Comparison of ENCODE assay signal across 17 cellular contexts in genomic region chr4:19707876-19708275, GRCh38.
DNase-seq lines count a peak whose midpoint lies in the region; ATAC-seq and TF ChIP-seq lines count a peak whose summit lies in the region.
"Had no signal": no experiment of that assay in that cellular context is flagged by ENCODE, and none has a peak within 500 bp of the region (broad histone marks: within the 10 kb centered on the region; RNA-seq: fewer than 3 reads in every experiment).

No MANE protein-coding gene starts in this region.

- H3K27me3 ChIP-seq in brain microvascular endothelial cell (replicated peaks): no peaks in the 10 kb centered on the region
- H3K27me3 ChIP-seq in foreskin keratinocyte: no peaks in the 10 kb centered on the region

- H3K27me3 Mint-ChIP-seq in T-helper 2 cell treated with Interferon-gamma antibody and Interleukin-4, amounts not matched to agents 5 μg/mL and 100 μg/mL, for 36 hours (ENCODE audit: low read depth): no peaks in the 10 kb centered on the region
- H3K27me3 Mint-ChIP-seq: CD4-positive, CD25-positive, alpha-beta regulatory T cell had no signal

- TF ChIP-seq CTCF in brain microvascular endothelial cell (IDR thresholded peaks at IDR 0.05; ENCODE audit: low read depth, low read length, missing control alignments): no peak
- no peak for TF ChIP-seq CTCF in foreskin keratinocyte (conservative IDR thresholded peaks at IDR 0.05)

- H3K27ac Mint-ChIP-seq in T-helper 2 cell treated with Interferon-gamma antibody and Interleukin-4, amounts not matched to agents 5 μg/mL and 100 μg/mL, for 36 hours: no peak overlapping the region
- H3K27ac Mint-ChIP-seq: CD4-positive, CD25-positive, alpha-beta regulatory T cell; H9 had no signal

- ATAC-seq in foreskin keratinocyte: no peak

- in situ Hi-C loops in brain microvascular endothelial cell (cut with HindIII; ENCODE audit: low pct_ligation_motif_present, low sequenced_read_pairs): no loop called here

- no peak overlapping the region for H3K4me3 ChIP-seq in brain microvascular endothelial cell (ENCODE audit: low read depth, low read length)
- H3K4me3 ChIP-seq: BLaER1 treated with 17β-estradiol and CSF1 and Interleukin-3, amounts not matched to agents 10 nM and 100 nM had no signal

- H3K36me3 Mint-ChIP-seq in T-helper 2 cell treated with Interferon-gamma antibody and Interleukin-4, amounts not matched to agents 5 μg/mL and 100 μg/mL, for 36 hours (ENCODE audit: low read depth): no peaks in the 10 kb centered on the region
- H3K36me3 Mint-ChIP-seq: CD4-positive, CD25-positive, alpha-beta regulatory T cell had no signal

- H3K27ac ChIP-seq in brain microvascular endothelial cell: no peak overlapping the region
- H3K27ac ChIP-seq in foreskin keratinocyte: no peak overlapping the region
- H3K27ac ChIP-seq: BLaER1 treated with 17β-estradiol and CSF1 and Interleukin-3, amounts not matched to agents 10 nM and 100 nM had no signal

- H3K4me3 Mint-ChIP-seq in T-helper 2 cell treated with Interferon-gamma antibody and Interleukin-4, amounts not matched to agents 5 μg/mL and 100 μg/mL, for 36 hours: no peak overlapping the region
- H3K4me3 Mint-ChIP-seq: CD4-positive, CD25-positive, alpha-beta regulatory T cell; H9 had no signal

- no peaks in the 10 kb centered on the region for H3K4me1 ChIP-seq in foreskin keratinocyte
- H3K4me1 ChIP-seq: BLaER1 treated with 17β-estradiol and CSF1 and Interleukin-3, amounts not matched to agents 10 nM and 100 nM had no signal

- H3K36me3 ChIP-seq in brain microvascular endothelial cell (replicated peaks): no peaks in the 10 kb centered on the region
- H3K36me3 ChIP-seq: BLaER1 treated with 17β-estradiol and CSF1 and Interleukin-3, amounts not matched to agents 10 nM and 100 nM had no signal

- DNase-seq in DMS53 (lab: John Stamatoyannopoulos, UW): peak; percentile 88
- peak; percentile 21 to 48 for DNase-seq in NCI-H526 (lab: John Stamatoyannopoulos, UW)
- DNase-seq in brain microvascular endothelial cell: peak; percentile 48
- DNase-seq in kidney tubule cell (ENCODE audit: low spot score): peak; percentile 17
- no peak for DNase-seq in T-helper 2 cell treated with Interferon-gamma antibody and Interleukin-4, amounts not matched to agents 5 μg/mL and 100 μg/mL, for 36 hours (ENCODE audit: low spot score)
- no peak for DNase-seq in foreskin keratinocyte
- no peak for DNase-seq in GF-D8 (lab: John Stamatoyannopoulos, UW)
- DNase-seq: ACHN; Calu3; CD4-positive, CD25-positive, alpha-beta regulatory T cell; DMS 273 treated with DMSO at 0.1 percent for 48 hours; DMS79 treated with DMSO at 0.1 percent for 48 hours; EL; GDM1; GOT3; H9 had no signal

- H3K9me3 Mint-ChIP-seq in T-helper 2 cell treated with Interferon-gamma antibody and Interleukin-4, amounts not matched to agents 5 μg/mL and 100 μg/mL, for 36 hours: peaks cover 31% of the 10 kb centered on the region
- H3K9me3 Mint-ChIP-seq: H9 had no signal

- H3K4me1 Mint-ChIP-seq in T-helper 2 cell treated with Interferon-gamma antibody and Interleukin-4, amounts not matched to agents 5 μg/mL and 100 μg/mL, for 36 hours (ENCODE audit: low read depth): no peaks in the 10 kb centered on the region
- H3K4me1 Mint-ChIP-seq: CD4-positive, CD25-positive, alpha-beta regulatory T cell; H9 had no signal

Comparison
In these comparisons a context has a peak if more than half of its experiments do, and no peak if none do; other contexts are left out.
1. DNase-seq: peak in DMS53 (single experiment), NCI-H526 (2 of 2), brain microvascular endothelial cell (single experiment) and kidney tubule cell (single experiment); none in T-helper 2 cell treated with Interferon-gamma antibody and Interleukin-4, amounts not matched to agents 5 μg/mL and 100 μg/mL, for 36 hours (single experiment), foreskin keratinocyte (0 of 2) and GF-D8 (single experiment).